Comparison of ENCODE assay signal across 30 cellular contexts in the genomic region with DNA sequence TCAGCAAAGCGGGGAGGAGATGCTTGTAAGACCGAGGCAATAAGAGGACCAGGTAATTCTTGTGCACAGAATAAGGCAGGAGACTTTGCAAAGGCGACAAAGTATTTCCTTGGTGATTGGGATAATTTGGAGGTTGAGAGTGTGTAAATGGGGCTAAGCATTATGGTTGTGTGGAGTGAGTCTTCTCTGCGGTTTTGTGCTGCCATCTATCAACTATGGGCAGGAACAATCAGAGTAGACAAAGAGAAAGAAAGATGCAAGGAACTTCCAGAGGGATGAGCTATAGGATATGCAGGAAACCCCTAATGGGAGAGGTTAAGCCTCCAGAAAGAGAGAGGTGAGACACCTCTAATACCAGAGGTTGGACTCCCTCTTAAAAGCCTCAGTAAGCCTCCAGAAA.
DNase-seq lines count a peak whose midpoint lies in the region; ATAC-seq, FAIRE-seq and TF ChIP-seq lines count a peak whose summit lies in the region.
"Had no signal": no experiment of that assay in that cellular context is flagged by ENCODE, and none has a peak within 500 bp of the region (broad histone marks: within the 10 kb centered on the region; RNA-seq: fewer than 3 reads in every experiment).

No MANE protein-coding gene starts in this region.

- H3K27ac Mint-ChIP-seq in HFFc6 = no peak overlapping the region
- H3K27ac Mint-ChIP-seq in astrocyte (ENCODE audit: unreplicated experiment) = peak overlapping the region; percentile 96
- H3K27ac Mint-ChIP-seq in natural killer cell = no peak overlapping the region
- H3K27ac Mint-ChIP-seq: activated T-helper 2 cell treated with anti-CD3 and anti-CD28 coated beads, Interferon-gamma antibody, Interleukin-2, Interleukin-4, amounts not matched to agents 10 μg/mL and 5 μg/mL and 100 μg/mL, durations not matched to agents 14 hours and 24 hours and 36 hours; CD4-positive, CD25-positive, alpha-beta regulatory T cell; memory B cell; stimulated activated naive CD8-positive, alpha-beta T cell treated with anti-CD3 and anti-CD28 coated beads, Interleukin-15, Interleukin-2, amounts not matched to agents 100 ng/mL and 50 ng/mL, for 24 hours had no signal

- no peaks in the 10 kb centered on the region for H3K36me3 Mint-ChIP-seq in HFFc6 (ENCODE audit: low read depth)
- H3K36me3 Mint-ChIP-seq in astrocyte (ENCODE audit: low read depth, unreplicated experiment) = peaks cover 5% of the 10 kb centered on the region
- no peaks in the 10 kb centered on the region for H3K36me3 Mint-ChIP-seq in natural killer cell
- H3K36me3 Mint-ChIP-seq: CD4-positive, CD25-positive, alpha-beta regulatory T cell; memory B cell; neural progenitor cell had no signal

- H3K23ac ChIP-seq in trophoblast cell (ENCODE audit: low read length) = no peak overlapping the region

- H4K91ac ChIP-seq in trophoblast cell (ENCODE audit: low read depth, low read length) = peak overlapping the region; percentile 91

- WGBS in trophoblast cell (ENCODE audit: extremely low coverage, insufficient coverage, insufficient read length) = no CpG with 5 or more reads among the region's 4 CpGs

- peak overlapping the region; percentile 95 for H2BK120ac ChIP-seq in trophoblast cell (ENCODE audit: insufficient read depth, low read length, poor library complexity)

- peak overlapping the region; percentile 23 for H2BK5ac ChIP-seq in trophoblast cell (ENCODE audit: low read depth, low read length, poor library complexity)

- TF ChIP-seq CTCF in HFFc6 (IDR thresholded peaks at IDR 0.05) = no peak
- no peak for TF ChIP-seq CTCF in astrocyte (IDR thresholded peaks at IDR 0.05; ENCODE audit: insufficient read depth, low read depth, low read length)
- TF ChIP-seq CTCF in natural killer cell (IDR thresholded peaks at IDR 0.05) = no peak

- DNase-seq in NCI-H2171 treated with DMSO at 0.1 percent for 48 hours (lab: John Stamatoyannopoulos, UW) = peak; percentile 0
- DNase-seq in NCI-H2171 (lab: John Stamatoyannopoulos, UW) = no peak
- DNase-seq in HFFc6 = no peak
- DNase-seq in astrocyte (ENCODE audit: low read depth) = no peak
- no peak for DNase-seq in trophoblast cell
- DNase-seq in natural killer cell = no peak
- no peak for DNase-seq in NCI-H748 treated with DMSO at 0.1 percent for 48 hours (lab: John Stamatoyannopoulos, UW)
- DNase-seq: activated CD4-positive, alpha-beta T cell treated with anti-CD3 and anti-CD28 coated beads for 48 hours; activated CD8-positive, alpha-beta memory T cell treated with anti-CD3 and anti-CD28 coated beads for 24 hours; activated naive CD4-positive, alpha-beta T cell treated with anti-CD3 and anti-CD28 coated beads, Interleukin-2, amount 50 U/mL, for 16 hours; activated T-cell treated with anti-CD3 and anti-CD28 coated beads for 4 hours; amniotic stem cell; CD4-positive, CD25-positive, alpha-beta regulatory T cell; hippocampal formation; NCI-H1048; NCI-H187 treated with DMSO at 0.1 percent for 48 hours; NCI-H2227 treated with DMSO at 0.1 percent for 48 hours; stimulated activated CD4-positive, alpha-beta T cell treated with anti-CD3 and anti-CD28 coated beads, Interleukin-1b, Interleukin-23, amount 100 ng/mL, for 48 hours; T-helper 1 cell; testis had no signal

- H3K79me1 ChIP-seq in trophoblast cell (ENCODE audit: low read length) = peaks cover 18% of the 10 kb centered on the region

- no peak for FAIRE-seq in astrocyte (lab: Jason Lieb, UNC)
- FAIRE-seq: GM12892, urothelium cell line had no signal

- no peaks in the 10 kb centered on the region for H3K9me3 Mint-ChIP-seq in HFFc6
- peaks cover 3% of the 10 kb centered on the region for H3K9me3 Mint-ChIP-seq in astrocyte (ENCODE audit: unreplicated experiment)
- H3K9me3 Mint-ChIP-seq in natural killer cell = peaks cover 3 to 9% of the 10 kb centered on the region in 2 donors
- H3K9me3 Mint-ChIP-seq: activated T-helper 2 cell treated with anti-CD3 and anti-CD28 coated beads, Interferon-gamma antibody, Interleukin-2, Interleukin-4, amounts not matched to agents 10 μg/mL and 5 μg/mL and 100 μg/mL, durations not matched to agents 14 hours and 24 hours and 36 hours had no signal

- intact Hi-C loops in natural killer cell (cut with micrococcal nuclease) = no loop called here

- peak overlapping the region; percentile 13 for H4K8ac ChIP-seq in trophoblast cell (ENCODE audit: low read depth, low read length)

- no peaks in the 10 kb centered on the region for H3K9me3 ChIP-seq in astrocyte (ENCODE audit: insufficient read depth, low read depth, low read length)
- H3K9me3 ChIP-seq in trophoblast cell (ENCODE audit: insufficient read depth, low read depth, low read length) = peaks cover 3% of the 10 kb centered on the region
- H3K9me3 ChIP-seq: SJSA1, testis had no signal

- no peak overlapping the region for H3K9ac ChIP-seq in astrocyte (ENCODE audit: low read length)
- H3K9ac ChIP-seq in trophoblast cell (ENCODE audit: low read length) = no peak overlapping the region
- H3K9ac ChIP-seq: neural progenitor cell had no signal

- H3K27me3 ChIP-seq in astrocyte (ENCODE audit: insufficient read depth, low read length) = no peaks in the 10 kb centered on the region
- no peaks in the 10 kb centered on the region for H3K27me3 ChIP-seq in trophoblast cell (ENCODE audit: insufficient read depth, low read length)
- H3K27me3 ChIP-seq: brain microvascular endothelial cell, neural progenitor cell, SJSA1, testis had no signal

- H2AFZ ChIP-seq in astrocyte (ENCODE audit: low read depth, low read length) = no peak overlapping the region
- no peak overlapping the region for H2AFZ ChIP-seq in trophoblast cell (ENCODE audit: insufficient read depth, low read length, poor library complexity)

- H3K4me1 ChIP-seq in astrocyte (ENCODE audit: insufficient read depth, low read length) (peaks cover 5% of the 10 kb centered on the region), trophoblast cell (ENCODE audit: control insufficient read depth in 1 of 2, insufficient read depth in 2 of 2, low read length in 2 of 2) (peaks cover 0 to 2% of the 10 kb centered on the region in 2 experiments)
- H3K4me1 ChIP-seq: neural progenitor cell, testis had no signal

- H3K4me1 Mint-ChIP-seq in HFFc6 (ENCODE audit: low read depth) = peaks cover 20% of the 10 kb centered on the region
- H3K4me1 Mint-ChIP-seq in astrocyte (ENCODE audit: low read depth, unreplicated experiment) = peaks cover 16% of the 10 kb centered on the region
- no peaks in the 10 kb centered on the region for H3K4me1 Mint-ChIP-seq in natural killer cell
- H3K4me1 Mint-ChIP-seq: CD4-positive, CD25-positive, alpha-beta regulatory T cell; memory B cell had no signal

- no peaks in the 10 kb centered on the region for H3K79me2 ChIP-seq in astrocyte (ENCODE audit: insufficient read depth, low read length)
- H3K79me2 ChIP-seq in trophoblast cell (ENCODE audit: control insufficient read depth, insufficient read depth, low read length, poor library complexity) = peaks cover 3% of the 10 kb centered on the region

- no peak overlapping the region for H2AK5ac ChIP-seq in trophoblast cell (ENCODE audit: low read length)

- H3K4me3 ChIP-seq in astrocyte (ENCODE audit: insufficient read depth, low read depth, low read length) (no peak overlapping the region), trophoblast cell (ENCODE audit: low read depth, low read length) (no peak overlapping the region)
- H3K4me3 ChIP-seq: neural progenitor cell, SJSA1, testis had no signal

- H3K36me3 ChIP-seq in astrocyte (ENCODE audit: insufficient read depth, low read length) (no peaks in the 10 kb centered on the region), trophoblast cell (ENCODE audit: control insufficient read depth in 1 of 2, insufficient read depth in 2 of 2, low read length in 2 of 2) (peaks cover 0 to 5% of the 10 kb centered on the region in 2 experiments)
- H3K36me3 ChIP-seq: brain microvascular endothelial cell, neural progenitor cell, SJSA1 had no signal

- H3K27ac ChIP-seq in astrocyte (ENCODE audit: low read depth, low read length) (no peak overlapping the region), trophoblast cell (ENCODE audit: low read depth, low read length) (no peak overlapping the region)
- H3K27ac ChIP-seq: brain microvascular endothelial cell, neural progenitor cell, SJSA1, testis had no signal

- H3K14ac ChIP-seq in trophoblast cell (ENCODE audit: low read length) = peak overlapping the region; percentile 18

- H3K18ac ChIP-seq in trophoblast cell (ENCODE audit: low read length) = no peak overlapping the region

- ATAC-seq in natural killer cell (no peak), GM19467 (IDR thresholded peaks at IDR 0.05; ENCODE audit: unreplicated experiment) (no peak)
- ATAC-seq: left lobe of liver had no signal

- no peak overlapping the region for H4K12ac ChIP-seq in trophoblast cell (ENCODE audit: low read depth, low read length)

- H3K4me3 Mint-ChIP-seq in HFFc6 = peak overlapping the region; percentile 25; the same call in 1 of the 2 replicates
- H3K4me3 Mint-ChIP-seq in astrocyte (ENCODE audit: unreplicated experiment) = no peak overlapping the region
- H3K4me3 Mint-ChIP-seq in natural killer cell = no peak overlapping the region
- H3K4me3 Mint-ChIP-seq: CD4-positive, CD25-positive, alpha-beta regulatory T cell; memory B cell; neural progenitor cell; stimulated activated naive CD8-positive, alpha-beta T cell treated with anti-CD3 and anti-CD28 coated beads, Interleukin-15, Interleukin-2, amounts not matched to agents 100 ng/mL and 50 ng/mL, for 24 hours had no signal

- H3K27me3 Mint-ChIP-seq in HFFc6 (ENCODE audit: insufficient read depth) = peaks cover 3% of the 10 kb centered on the region; the same call in 1 of the 2 replicates
- no peaks in the 10 kb centered on the region for H3K27me3 Mint-ChIP-seq in astrocyte (ENCODE audit: low read depth, unreplicated experiment)
- H3K27me3 Mint-ChIP-seq in natural killer cell (ENCODE audit: low read depth in 2 of 2) = no peaks in the 10 kb centered on the region
- H3K27me3 Mint-ChIP-seq: CD4-positive, CD25-positive, alpha-beta regulatory T cell; memory B cell; stimulated activated naive CD8-positive, alpha-beta T cell treated with anti-CD3 and anti-CD28 coated beads, Interleukin-15, Interleukin-2, amounts not matched to agents 100 ng/mL and 50 ng/mL, for 24 hours had no signal

- H4K20me1 ChIP-seq in astrocyte (ENCODE audit: insufficient read depth, low read length) = no peaks in the 10 kb centered on the region

- H3K4ac ChIP-seq in trophoblast cell (ENCODE audit: low read depth, low read length) = peak overlapping the region; percentile 0

- H3K4me2 ChIP-seq in astrocyte (ENCODE audit: low read length) = no peak overlapping the region
- H3K4me2 ChIP-seq in trophoblast cell (ENCODE audit: low read length) = no peak overlapping the region
- H3K4me2 ChIP-seq: neural progenitor cell had no signal

- H2BK12ac ChIP-seq in trophoblast cell (ENCODE audit: low read length) = peak overlapping the region; percentile 93
